In genomic region chr7:153005750-153006149, GRCh38 we compare ENCODE assay signal across 39 cellular contexts.
"Had no signal": no experiment of that assay in that cellular context is flagged by ENCODE, and none has a peak within 500 bp of the region (broad histone marks: within the 10 kb centered on the region; RNA-seq: fewer than 3 reads in every experiment).

No MANE protein-coding gene starts in this region.

- H3K36me3 ChIP-seq: adrenal gland, ascending aorta, brain microvascular endothelial cell, breast epithelium, cardiac muscle cell had no signal

- H3K4me1 Mint-ChIP-seq: activated naive CD4-positive, alpha-beta T cell treated with anti-CD3 and anti-CD28 coated beads, Interleukin-2, amount 10 ng/mL, durations not matched to agents 7 days and 5 days; activated naive CD4-positive, alpha-beta T cell treated with anti-CD3 and anti-CD28 coated beads, Interleukin-2, amount 50 U/mL, for 24 hours; activated naive CD8-positive, alpha-beta T cell treated with anti-CD3 and anti-CD28 coated beads for 36 hours; activated naive CD8-positive, alpha-beta T cell treated with anti-CD3 and anti-CD28 coated beads, Interleukin-2, amount 10 ng/mL, durations not matched to agents 7 days and 5 days; activated naive CD8-positive, alpha-beta T cell treated with anti-CD3 and anti-CD28 coated beads, Interleukin-2, amount 50 U/mL, for 24 hours; activated T-helper 17 cell treated with anti-CD3 and anti-CD28 coated beads, Interleukin-2, amount 50 U/mL, for 72 hours; brain; central memory CD8-positive, alpha-beta T cell had no signal

- H3K9me3 Mint-ChIP-seq: activated naive CD4-positive, alpha-beta T cell treated with anti-CD3 and anti-CD28 coated beads, Interleukin-2, amount 50 U/mL, for 24 hours; activated naive CD8-positive, alpha-beta T cell treated with anti-CD3 and anti-CD28 coated beads for 36 hours; activated naive CD8-positive, alpha-beta T cell treated with anti-CD3 and anti-CD28 coated beads, Interleukin-2, amount 10 ng/mL, durations not matched to agents 7 days and 5 days; activated T-cell treated with anti-CD3 and anti-CD28 coated beads, Interleukin-2, amount 50 U/mL, for 4 hours; activated T-cell treated with anti-CD3 and anti-CD28 coated beads, Interleukin-2, amount 50 U/mL, for 72 hours; central memory CD8-positive, alpha-beta T cell had no signal

- H3K4me1 ChIP-seq: adrenal gland, ascending aorta, body of pancreas, breast epithelium had no signal

- H3K36me3 Mint-ChIP-seq: activated naive CD4-positive, alpha-beta T cell treated with anti-CD3 and anti-CD28 coated beads, Interleukin-2, amount 10 ng/mL, durations not matched to agents 7 days and 5 days; activated naive CD4-positive, alpha-beta T cell treated with anti-CD3 and anti-CD28 coated beads, Interleukin-2, amount 50 U/mL, for 24 hours; activated naive CD8-positive, alpha-beta T cell; activated naive CD8-positive, alpha-beta T cell treated with anti-CD3 and anti-CD28 coated beads for 36 hours; activated naive CD8-positive, alpha-beta T cell treated with anti-CD3 and anti-CD28 coated beads, Interleukin-2, amount 10 ng/mL, durations not matched to agents 7 days and 5 days; brain had no signal

- H3K27ac ChIP-seq: adrenal gland, ascending aorta, body of pancreas, brain microvascular endothelial cell, breast epithelium, cardiac muscle cell had no signal

- H3K27me3 Mint-ChIP-seq: activated naive CD4-positive, alpha-beta T cell treated with anti-CD3 and anti-CD28 coated beads, Interleukin-2, amount 10 ng/mL, durations not matched to agents 7 days and 5 days; activated naive CD4-positive, alpha-beta T cell treated with anti-CD3 and anti-CD28 coated beads, Interleukin-2, amount 50 U/mL, for 24 hours; activated naive CD8-positive, alpha-beta T cell; activated naive CD8-positive, alpha-beta T cell treated with anti-CD3 and anti-CD28 coated beads for 36 hours; activated naive CD8-positive, alpha-beta T cell treated with anti-CD3 and anti-CD28 coated beads, Interleukin-2, amount 10 ng/mL, durations not matched to agents 7 days and 5 days; activated naive CD8-positive, alpha-beta T cell treated with anti-CD3 and anti-CD28 coated beads, Interleukin-2, amount 50 U/mL, for 24 hours; activated T-cell treated with anti-CD3 and anti-CD28 coated beads, Interleukin-2, amount 50 U/mL, for 24 hours; activated T-helper 17 cell treated with anti-CD3 and anti-CD28 coated beads, Interleukin-2, amount 50 U/mL, for 72 hours; central memory CD8-positive, alpha-beta T cell had no signal

- H3K4me3 Mint-ChIP-seq: activated naive CD4-positive, alpha-beta T cell treated with anti-CD3 and anti-CD28 coated beads for 36 hours; activated naive CD4-positive, alpha-beta T cell treated with anti-CD3 and anti-CD28 coated beads, Interleukin-2, amount 10 ng/mL, durations not matched to agents 7 days and 5 days; activated naive CD4-positive, alpha-beta T cell treated with anti-CD3 and anti-CD28 coated beads, Interleukin-2, amount 50 U/mL, for 24 hours; activated naive CD8-positive, alpha-beta T cell; activated naive CD8-positive, alpha-beta T cell treated with anti-CD3 and anti-CD28 coated beads for 36 hours; activated naive CD8-positive, alpha-beta T cell treated with anti-CD3 and anti-CD28 coated beads, Interleukin-2, amount 10 ng/mL, durations not matched to agents 7 days and 5 days; activated naive CD8-positive, alpha-beta T cell treated with anti-CD3 and anti-CD28 coated beads, Interleukin-2, amount 50 U/mL, for 24 hours; activated T-cell treated with anti-CD3 and anti-CD28 coated beads, Interleukin-2, amount 50 U/mL, for 24 hours; activated T-cell treated with anti-CD3 and anti-CD28 coated beads, Interleukin-2, amount 50 U/mL, for 4 hours; activated T-cell treated with anti-CD3 and anti-CD28 coated beads, Interleukin-2, amount 50 U/mL, for 72 hours; activated T-helper 1 cell treated with anti-CD3 and anti-CD28 coated beads, Interleukin-12 subunit alpha, Interleukin-12 subunit beta, Interleukin-2, Interleukin-4 antibody, amounts not matched to agents 30 ng/mL and 10 ng/mL and 1 ng/mL, durations not matched to agents 14 hours and 24 hours and 36 hours; activated T-helper 17 cell treated with anti-CD3 and anti-CD28 coated beads, Interleukin-2, amount 50 U/mL, for 72 hours; brain; central memory CD8-positive, alpha-beta T cell had no signal

- H3K4me3 ChIP-seq: adrenal gland, ascending aorta, body of pancreas, breast epithelium, cardiac muscle cell had no signal

- FAIRE-seq: astrocyte had no signal

- H3K27ac Mint-ChIP-seq: activated naive CD4-positive, alpha-beta T cell treated with anti-CD3 and anti-CD28 coated beads for 36 hours; activated naive CD4-positive, alpha-beta T cell treated with anti-CD3 and anti-CD28 coated beads, Interleukin-2, amount 10 ng/mL, durations not matched to agents 7 days and 5 days; activated naive CD4-positive, alpha-beta T cell treated with anti-CD3 and anti-CD28 coated beads, Interleukin-2, amount 50 U/mL, for 24 hours; activated naive CD4-positive, alpha-beta T cell treated with anti-CD3 and anti-CD28 coated beads, Interleukin-2, amount 50 U/mL, for 72 hours; activated naive CD8-positive, alpha-beta T cell; activated naive CD8-positive, alpha-beta T cell treated with anti-CD3 and anti-CD28 coated beads for 36 hours; activated naive CD8-positive, alpha-beta T cell treated with anti-CD3 and anti-CD28 coated beads, Interleukin-2, amount 10 ng/mL, durations not matched to agents 7 days and 5 days; activated naive CD8-positive, alpha-beta T cell treated with anti-CD3 and anti-CD28 coated beads, Interleukin-2, amount 50 U/mL, for 24 hours; activated T-cell treated with anti-CD3 and anti-CD28 coated beads, Interleukin-2, amount 50 U/mL, for 24 hours; activated T-cell treated with anti-CD3 and anti-CD28 coated beads, Interleukin-2, amount 50 U/mL, for 72 hours; activated T-helper 1 cell treated with anti-CD3 and anti-CD28 coated beads, Interleukin-12 subunit alpha, Interleukin-12 subunit beta, Interleukin-2, Interleukin-4 antibody, amounts not matched to agents 30 ng/mL and 10 ng/mL and 1 ng/mL, durations not matched to agents 14 hours and 24 hours and 36 hours; activated T-helper 17 cell treated with anti-CD3 and anti-CD28 coated beads, Interleukin-2, amount 50 U/mL, for 72 hours; activated T-helper 2 cell treated with anti-CD3 and anti-CD28 coated beads, Interferon-gamma antibody, Interleukin-2, Interleukin-4, amounts not matched to agents 10 μg/mL and 5 μg/mL and 100 μg/mL, durations not matched to agents 14 hours and 24 hours and 36 hours; brain had no signal

- DNase-seq: activated effector memory CD4-positive, alpha-beta T cell treated with anti-CD3 and anti-CD28 coated beads, Interleukin-2, amount 50 U/mL, for 16 hours; activated effector memory CD4-positive, alpha-beta T cell treated with Interleukin-2 at 50 U/mL for 16 hours; activated gamma-delta T cell; activated gamma-delta T cell treated with Interleukin-2 at 50 U/mL for 16 hours; activated naive CD4-positive, alpha-beta T cell; activated naive CD4-positive, alpha-beta T cell treated with anti-CD3 and anti-CD28 coated beads for 36 hours; activated naive CD4-positive, alpha-beta T cell treated with anti-CD3 and anti-CD28 coated beads, Interleukin-2, amount 10 ng/mL, durations not matched to agents 7 days and 5 days; activated naive CD4-positive, alpha-beta T cell treated with anti-CD3 and anti-CD28 coated beads, Interleukin-2, amount 50 U/mL, for 16 hours; activated naive CD4-positive, alpha-beta T cell treated with Interleukin-2 at 50 U/mL for 16 hours; activated naive CD8-positive, alpha-beta T cell treated with anti-CD3 and anti-CD28 coated beads for 36 hours; activated naive CD8-positive, alpha-beta T cell treated with anti-CD3 and anti-CD28 coated beads, Interleukin-2, amount 10 ng/mL, durations not matched to agents 7 days and 5 days; activated naive CD8-positive, alpha-beta T cell treated with anti-CD3 and anti-CD28 coated beads, Interleukin-2, amount 50 U/mL, for 24 hours; activated T-cell treated with anti-CD3 and anti-CD28 coated beads, Interleukin-2, amount 50 U/mL, for 1 hour; activated T-cell treated with anti-CD3 and anti-CD28 coated beads, Interleukin-2, amount 50 U/mL, for 24 hours; activated T-cell treated with anti-CD3 and anti-CD28 coated beads, Interleukin-2, amount 50 U/mL, for 4 hours; activated T-cell treated with anti-CD3 and anti-CD28 coated beads, Interleukin-2, amount 50 U/mL, for 48 hours; activated T-cell treated with anti-CD3 and anti-CD28 coated beads, Interleukin-2, amount 50 U/mL, for 72 hours; adrenal gland; amniotic stem cell; amygdala; anterior cingulate cortex; aorta; body of pancreas; brain microvascular endothelial cell; caudate nucleus; central memory CD4-positive, alpha-beta T cell; cerebellar nuclear complex had no signal

- H3K9me3 ChIP-seq: adrenal gland, ascending aorta, body of pancreas had no signal

- ATAC-seq: activated naive CD4-positive, alpha-beta T cell treated with anti-CD3 and anti-CD28 coated beads, Interleukin-2, amount 50 U/mL, for 72 hours; activated naive CD8-positive, alpha-beta T cell treated with anti-CD3 and anti-CD28 coated beads, Interleukin-2, amount 50 U/mL, for 24 hours; activated T-cell treated with anti-CD3 and anti-CD28 coated beads, Interleukin-2, amount 50 U/mL, for 4 hours; activated T-cell treated with anti-CD3 and anti-CD28 coated beads, Interleukin-2, amount 50 U/mL, for 72 hours; activated T-helper 17 cell treated with anti-CD3 and anti-CD28 coated beads, Interleukin-2, amount 50 U/mL, for 72 hours; body of pancreas had no signal

- H3K27me3 ChIP-seq: adrenal gland, ascending aorta, body of pancreas, brain microvascular endothelial cell, breast epithelium, cardiac muscle cell had no signal
